In genomic region chr5:173065155-173065554, GRCh38 we compare ENCODE assay signal across 1 cellular context.
TF ChIP-seq lines count a peak whose summit lies in the region.

No MANE protein-coding gene starts in this region.

TF ChIP-seq in GM12878, 131 proteins besides CTCF, POLR2A, EP300 and RAD21 (continued from another document):
- no peak for TF ChIP-seq IRF5 (IDR thresholded peaks at IDR 0.05; ENCODE audit: borderline replicate concordance)
- no peak for TF ChIP-seq BCL11A (IDR thresholded peaks at IDR 0.05; ENCODE audit: low read depth, low read length)
- no peak for TF ChIP-seq SPI1 (IDR thresholded peaks at IDR 0.05; ENCODE audit: borderline replicate concordance, insufficient read depth, low read depth, low read length)
- no peak for TF ChIP-seq NR2C2 (IDR thresholded peaks at IDR 0.05; ENCODE audit: borderline replicate concordance, control insufficient read depth, insufficient read length, low read depth)
- no peak for TF ChIP-seq SIN3A (IDR thresholded peaks at IDR 0.05; ENCODE audit: low read depth, low read length)
- TF ChIP-seq FOS (IDR thresholded peaks at IDR 0.05; ENCODE audit: borderline replicate concordance, extremely low read depth, insufficient read length): no peak
- TF ChIP-seq MTA2 (IDR thresholded peaks at IDR 0.05; ENCODE audit: low read depth): no peak
- TF ChIP-seq STAT1 (conservative IDR thresholded peaks at IDR 0.05): no peak
- TF ChIP-seq RB1 (IDR thresholded peaks at IDR 0.05; ENCODE audit: borderline replicate concordance): no peak
- no peak for TF ChIP-seq JUND (IDR thresholded peaks at IDR 0.05; ENCODE audit: low read depth, low read length)
- no peak for TF ChIP-seq CHD4 (IDR thresholded peaks at IDR 0.05)
